Comparison of ENCODE assay signal across 16 cellular contexts in the genomic region with DNA sequence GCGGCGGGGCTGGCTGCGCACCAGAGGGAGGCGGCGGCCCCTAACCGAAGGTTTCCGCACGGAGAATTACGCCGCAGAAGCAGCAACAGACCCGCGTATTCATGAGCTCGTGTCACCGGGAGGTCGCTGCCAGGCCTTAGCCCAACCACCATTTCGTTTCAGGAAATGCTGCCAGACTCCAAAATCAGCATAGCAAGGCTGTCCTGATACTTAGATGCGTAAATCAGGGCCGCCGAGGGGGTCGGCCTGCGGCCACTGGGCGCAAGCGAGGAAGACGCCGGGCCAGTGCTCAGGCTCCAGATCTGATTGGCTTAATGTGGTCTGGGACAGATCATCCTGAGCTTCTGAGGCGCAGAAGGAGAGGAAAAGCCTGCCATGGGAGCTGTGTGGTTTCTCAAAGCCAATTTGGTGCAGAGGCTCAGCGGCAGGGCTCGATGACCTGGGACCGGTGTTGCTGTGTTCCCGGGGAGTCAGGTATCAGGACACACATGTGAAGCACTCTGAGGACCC.
DNase-seq lines count a peak whose midpoint lies in the region; ATAC-seq, FAIRE-seq and TF ChIP-seq lines count a peak whose summit lies in the region.
"Had no signal": no experiment of that assay in that cellular context is flagged by ENCODE, and none has a peak within 500 bp of the region (broad histone marks: within the 10 kb centered on the region; RNA-seq: fewer than 3 reads in every experiment).

No MANE protein-coding gene starts in this region.

- no peaks in the 10 kb centered on the region for H4K20me1 ChIP-seq in endothelial cell of umbilical vein (replicated peaks; ENCODE audit: control insufficient read depth, extremely low read depth, insufficient read depth, low read length)

- H2AFZ ChIP-seq in endothelial cell of umbilical vein (ENCODE audit: low read depth, low read length): peak overlapping the region; percentile 28

- H3K27me3 ChIP-seq in H7 (ENCODE audit: control insufficient read depth, insufficient read depth, low read length) (peaks cover 7% of the 10 kb centered on the region; the same call in 1 of the 2 replicates), endothelial cell of umbilical vein (ENCODE audit: control insufficient read depth in 2 of 2, insufficient read depth in 2 of 2, low read length in 2 of 2) (peaks cover 8 to 23% of the 10 kb centered on the region in 2 experiments), gastrocnemius medialis (no peaks in the 10 kb centered on the region), BE2C (no peaks in the 10 kb centered on the region)

- intact Hi-C loops in endothelial cell of umbilical vein (cut with micrococcal nuclease) (no loop called here), gastrocnemius medialis (cut with DNase I; ENCODE audit: low total_unique reads) (no loop called here)

- no peak overlapping the region for H3K4me2 ChIP-seq in endothelial cell of umbilical vein (ENCODE audit: insufficient read depth, low read length)

- DNase-seq in H7: peak; percentile 72
- no peak for DNase-seq in endothelial cell of umbilical vein (ENCODE audit: low read depth, low spot score)
- DNase-seq in islet precursor cell: peak; percentile 68
- DNase-seq in gastrocnemius medialis: no peak
- no peak for DNase-seq in NCI-H524 treated with DMSO at 0.1 percent for 48 hours (lab: John Stamatoyannopoulos, UW)
- no peak for DNase-seq in DMS 273 (lab: John Stamatoyannopoulos, UW; ENCODE audit: unreplicated experiment)
- no peak for DNase-seq in BE2C
- DNase-seq: activated CD4-positive, alpha-beta T cell treated with anti-CD3 and anti-CD28 coated beads, Interleukin-2, amount 50 U/mL, for 48 hours; activated T-cell treated with anti-CD3 and anti-CD28 coated beads, Interleukin-2, amount 50 U/mL, for 24 hours; dorsolateral prefrontal cortex; naive B cell had no signal

- no peak overlapping the region for H3K27ac ChIP-seq in endothelial cell of umbilical vein (ENCODE audit: insufficient read depth, low read depth, low read length)
- H3K27ac ChIP-seq in gastrocnemius medialis: no peak overlapping the region
- H3K27ac ChIP-seq: dorsolateral prefrontal cortex, suprapubic skin had no signal

- H3K79me2 ChIP-seq in endothelial cell of umbilical vein (ENCODE audit: control insufficient read depth, insufficient read depth, low read length): no peaks in the 10 kb centered on the region

- H3K4me1 ChIP-seq in endothelial cell of umbilical vein (ENCODE audit: control insufficient read depth, extremely low read depth, insufficient read depth, low read length) (no peaks in the 10 kb centered on the region), gastrocnemius medialis (no peaks in the 10 kb centered on the region), BE2C (no peaks in the 10 kb centered on the region)
- H3K4me1 ChIP-seq: suprapubic skin had no signal

- TF ChIP-seq POLR2A in endothelial cell of umbilical vein (IDR thresholded peaks at IDR 0.05; ENCODE audit: low read depth, low read length): no peak
- no peak for TF ChIP-seq POLR2A in gastrocnemius medialis (IDR thresholded peaks at IDR 0.05)

- ATAC-seq in gastrocnemius medialis (peak in 1 of 2 donors; percentile 69), HG02973 (IDR thresholded peaks at IDR 0.05; ENCODE audit: unreplicated experiment) (no peak)
- ATAC-seq: Panc1 had no signal

- dilution Hi-C loops in endothelial cell of umbilical vein (cut with MboI; ENCODE audit: extremely low pct_ligation_motif_present, low sequenced_read_pairs): no loop called here

- FAIRE-seq in endothelial cell of umbilical vein (lab: Jason Lieb, UNC): no peak
- FAIRE-seq: bronchial epithelial cell, G401.6 had no signal

- H3K9me1 ChIP-seq in endothelial cell of umbilical vein (replicated peaks; ENCODE audit: control insufficient read depth, extremely low read depth, insufficient read depth, low read length): no peaks in the 10 kb centered on the region

- in situ Hi-C loops in gastrocnemius medialis (cut with MboI; ENCODE audit: low sequenced_read_pairs in 4 of 4): no loop called here

- CTCF ChIA-PET in endothelial cell of umbilical vein (lab: Charles Lee): interaction anchor here (1.0 kb wide), 1 partner anchor 10 kb away, joined by 3 read pairs; no protein-coding TSS in a partner anchor

- no peaks in the 10 kb centered on the region for H3K36me3 ChIP-seq in H7 (replicated peaks; ENCODE audit: control insufficient read depth, insufficient read depth, low read length)
- no peaks in the 10 kb centered on the region for H3K36me3 ChIP-seq in endothelial cell of umbilical vein (ENCODE audit: control insufficient read depth in 2 of 2, extremely low read depth in 1 of 2, insufficient read depth in 2 of 2, low read length in 2 of 2)
- no peaks in the 10 kb centered on the region for H3K36me3 ChIP-seq in gastrocnemius medialis
- H3K36me3 ChIP-seq in BE2C: no peaks in the 10 kb centered on the region
- H3K36me3 ChIP-seq: suprapubic skin had no signal

- no TSS peak for BruUV-seq in endothelial cell of umbilical vein (replicated peaks; lab: Mats Ljungman, UMichigan)

- H3K9me3 ChIP-seq in endothelial cell of umbilical vein (replicated peaks; ENCODE audit: control insufficient read depth, insufficient read depth, low read length): no peaks in the 10 kb centered on the region
- no peaks in the 10 kb centered on the region for H3K9me3 ChIP-seq in gastrocnemius medialis
- no peaks in the 10 kb centered on the region for H3K9me3 ChIP-seq in BE2C
- H3K9me3 ChIP-seq: suprapubic skin had no signal

- POLR2A ChIA-PET in endothelial cell of umbilical vein (lab: Charles Lee): no interaction called here

- H3K4me3 ChIP-seq in H7 (ENCODE audit: insufficient read depth, low read depth, low read length): peak overlapping the region; percentile 27
- no peak overlapping the region for H3K4me3 ChIP-seq in endothelial cell of umbilical vein (replicated peaks in 1 of 3; ENCODE audit: insufficient read depth in 1 of 3, low read depth in 1 of 3, low read length in 3 of 3)
- H3K4me3 ChIP-seq in gastrocnemius medialis: peak overlapping the region; percentile 33 to 42 (median 36)
- no peak overlapping the region for H3K4me3 ChIP-seq in BE2C (ENCODE audit: low read depth, low read length)
- H3K4me3 ChIP-seq: suprapubic skin had no signal

- H3K9ac ChIP-seq in endothelial cell of umbilical vein (replicated peaks; ENCODE audit: extremely low read depth, insufficient read depth, low read length): no peak overlapping the region

- TF ChIP-seq CTCF in endothelial cell of umbilical vein (IDR thresholded peaks at IDR 0.05; ENCODE audit: extremely low read depth in 1 of 2, insufficient read depth in 1 of 2, low read depth in 1 of 2, low read length in 2 of 2): no peak
- TF ChIP-seq CTCF in gastrocnemius medialis (IDR thresholded peaks at IDR 0.05 in 4 of 5, conservative IDR thresholded peaks at IDR 0.05 in 1 of 5): no peak
- TF ChIP-seq CTCF in BE2C (IDR thresholded peaks at IDR 0.05; ENCODE audit: low read depth, low read length): no peak

TF ChIP-seq in endothelial cell of umbilical vein, 7 proteins besides CTCF, POLR2A, EP300 and RAD21:
- TF ChIP-seq, protein P1, sequence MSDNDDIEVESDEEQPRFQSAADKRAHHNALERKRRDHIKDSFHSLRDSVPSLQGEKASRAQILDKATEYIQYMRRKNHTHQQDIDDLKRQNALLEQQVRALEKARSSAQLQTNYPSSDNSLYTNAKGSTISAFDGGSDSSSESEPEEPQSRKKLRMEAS (IDR thresholded peaks at IDR 0.05; ENCODE audit: insufficient read depth, insufficient read length): no peak

Comparison
In these comparisons a context has a peak if more than half of its experiments do, and no peak if none do; other contexts are left out.
1. DNase-seq: peak in H7 (single experiment) and islet precursor cell (single experiment); none in endothelial cell of umbilical vein (single experiment), gastrocnemius medialis (0 of 2), NCI-H524 treated with DMSO at 0.1 percent for 48 hours (single experiment), DMS 273 (single experiment) and BE2C (single experiment).
2. H3K4me3 ChIP-seq: peak in H7 (single experiment) and gastrocnemius medialis (4 of 4); none in endothelial cell of umbilical vein (0 of 3) and BE2C (single experiment).